In the genomic region with DNA sequence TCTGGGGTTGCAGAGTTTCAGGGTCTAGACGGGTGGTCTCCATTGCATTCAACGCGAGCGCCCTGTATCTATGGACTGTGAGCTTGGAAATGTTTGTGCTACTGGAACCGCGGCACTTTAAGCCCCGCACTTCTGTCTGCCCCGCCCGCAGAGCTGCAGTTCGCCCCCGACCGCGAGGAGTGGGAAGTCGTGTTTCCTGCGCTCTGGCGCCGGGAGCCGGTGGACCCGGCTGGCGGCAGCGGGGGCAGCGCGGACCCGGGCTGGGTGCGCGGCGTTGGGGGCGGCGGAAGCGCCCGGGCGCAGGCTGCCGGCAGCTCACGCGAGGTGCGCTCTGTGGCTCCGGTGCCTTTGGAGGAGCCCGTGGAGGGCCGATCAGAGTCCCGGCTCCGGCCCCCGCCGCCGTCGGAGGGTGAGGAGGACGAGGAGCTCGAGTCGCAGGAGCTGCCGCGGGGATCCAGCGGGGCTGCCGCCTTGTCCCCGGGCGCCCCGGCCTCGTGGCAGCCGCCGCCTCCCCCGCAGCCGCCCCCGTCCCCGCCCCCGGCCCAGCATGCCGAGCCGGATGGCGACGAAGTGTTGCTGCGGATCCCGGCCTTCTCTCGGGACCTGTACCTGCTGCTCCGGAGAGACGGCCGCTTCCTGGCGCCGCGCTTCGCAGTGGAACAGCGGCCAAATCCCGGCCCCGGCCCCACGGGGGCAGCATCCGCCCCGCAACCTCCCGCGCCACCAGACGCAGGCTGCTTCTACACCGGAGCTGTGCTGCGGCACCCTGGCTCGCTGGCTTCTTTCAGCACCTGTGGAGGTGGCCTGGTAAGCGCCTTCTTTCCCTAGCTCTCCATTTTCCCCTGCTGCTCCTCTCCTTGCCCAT, we compare ENCODE assay signal across 8 cellular contexts. TPM values are rescaled to one million over a fixed set of nuclear protein-coding genes. Genes with fewer than 3 reads are reported as not detected.
DNase-seq lines count a peak whose midpoint lies in the region; ATAC-seq and TF ChIP-seq lines count a peak whose summit lies in the region.

No MANE protein-coding gene starts in this region.

- H3K4me3 Mint-ChIP-seq in activated naive CD4-positive, alpha-beta T cell treated with anti-CD3 and anti-CD28 coated beads for 36 hours = peak overlapping the region; percentile 49
- H3K4me3 Mint-ChIP-seq in effector memory CD8-positive, alpha-beta T cell = peak overlapping the region in 1 of 2 donors; percentile 1

- DNase-seq in activated naive CD4-positive, alpha-beta T cell treated with anti-CD3 and anti-CD28 coated beads for 36 hours = peak; percentile 29
- no peak for DNase-seq in activated naive CD4-positive, alpha-beta T cell treated with anti-CD3 and anti-CD28 coated beads, Interleukin-2, amount 50 U/mL, for 16 hours
- peak in 39 of 56 donors; percentile 2 to 65 (median 27) for DNase-seq in amygdala (lab: John Stamatoyannopoulos, UW)
- DNase-seq in SHP77 treated with DMSO at 0.1 percent for 48 hours (lab: John Stamatoyannopoulos, UW) = no peak
- DNase-seq in effector memory CD8-positive, alpha-beta T cell = no peak

- H3K36me3 Mint-ChIP-seq in activated naive CD4-positive, alpha-beta T cell treated with anti-CD3 and anti-CD28 coated beads for 36 hours (ENCODE audit: low read depth) = no peaks in the 10 kb centered on the region
- no peaks in the 10 kb centered on the region for H3K36me3 Mint-ChIP-seq in effector memory CD8-positive, alpha-beta T cell (ENCODE audit: insufficient read depth)

- no peak overlapping the region for H3K27ac Mint-ChIP-seq in activated naive CD4-positive, alpha-beta T cell treated with anti-CD3 and anti-CD28 coated beads for 36 hours
- no peak overlapping the region for H3K27ac Mint-ChIP-seq in effector memory CD8-positive, alpha-beta T cell

- peaks cover 48% of the 10 kb centered on the region for H3K27me3 Mint-ChIP-seq in activated naive CD4-positive, alpha-beta T cell treated with anti-CD3 and anti-CD28 coated beads for 36 hours (ENCODE audit: low read depth)
- peaks cover 23 to 45% of the 10 kb centered on the region in 2 donors for H3K27me3 Mint-ChIP-seq in effector memory CD8-positive, alpha-beta T cell

- no peak overlapping the region for H3K27ac ChIP-seq in skin epidermis

- H3K4me3 ChIP-seq in iPS-11a (ENCODE audit: low read depth, low read length) (peak overlapping the region; percentile 81), skin epidermis (peak overlapping the region in 6 of 7 experiments; percentile 6 to 50 (median 34))

- peak; percentile 30; the same call in 1 of the 2 replicates for TF ChIP-seq RAD21 in Ishikawa (IDR thresholded peaks at IDR 0.05; ENCODE audit: low read depth)

- H3K9me3 Mint-ChIP-seq in activated naive CD4-positive, alpha-beta T cell treated with anti-CD3 and anti-CD28 coated beads for 36 hours = no peaks in the 10 kb centered on the region
- H3K9me3 Mint-ChIP-seq in effector memory CD8-positive, alpha-beta T cell = peaks cover 0 to 8% of the 10 kb centered on the region in 2 donors

- no peak for ATAC-seq in effector memory CD8-positive, alpha-beta T cell (replicated peaks)

- TF ChIP-seq EP300 in Ishikawa (IDR thresholded peaks at IDR 0.05; ENCODE audit: borderline replicate concordance) = no peak

- H3K4me1 Mint-ChIP-seq in activated naive CD4-positive, alpha-beta T cell treated with anti-CD3 and anti-CD28 coated beads for 36 hours (ENCODE audit: low read depth) = peaks cover 12% of the 10 kb centered on the region
- H3K4me1 Mint-ChIP-seq in effector memory CD8-positive, alpha-beta T cell (ENCODE audit: low read depth in 2 of 2) = peaks cover 2 to 4% of the 10 kb centered on the region in 2 donors

- intact Hi-C loops in activated naive CD4-positive, alpha-beta T cell treated with anti-CD3 and anti-CD28 coated beads for 36 hours (cut with micrococcal nuclease) = loop anchor here (1.0 kb wide), 1 partner anchor 307 kb away; no protein-coding TSS in a partner anchor

- CTCF ChIA-PET in activated naive CD4-positive, alpha-beta T cell treated with anti-CD3 and anti-CD28 coated beads for 36 hours (lab: Charles Lee) = interaction anchor here (0.6 to 1.5 kb wide), 2 partner anchors 101 to 131 kb away, joined by 3 to 10 read pairs; no protein-coding TSS in a partner anchor

TF ChIP-seq in Ishikawa, 13 proteins besides CTCF, POLR2A, EP300 and RAD21:
- TF ChIP-seq ZBTB7A (IDR thresholded peaks at IDR 0.05; ENCODE audit: low read depth) = no peak
- TF ChIP-seq CREB1 (IDR thresholded peaks at IDR 0.05; ENCODE audit: low read depth) = no peak
- no peak for TF ChIP-seq TAF1 (IDR thresholded peaks at IDR 0.05; ENCODE audit: low read depth)

RNA-seq across cellular contexts. Expression of gene ADAMTS19, which starts 1.1 kb away (rescaled TPM):
- not detected for total RNA-seq in activated naive CD4-positive, alpha-beta T cell treated with anti-CD3 and anti-CD28 coated beads for 36 hours

Comparison
In these comparisons a context has a peak if more than half of its experiments do, and no peak if none do; other contexts are left out.
1. DNase-seq: peak in activated naive CD4-positive, alpha-beta T cell treated with anti-CD3 and anti-CD28 coated beads for 36 hours (single experiment) and amygdala (39 of 56); none in activated naive CD4-positive, alpha-beta T cell treated with anti-CD3 and anti-CD28 coated beads, Interleukin-2, amount 50 U/mL, for 16 hours (single experiment), SHP77 treated with DMSO at 0.1 percent for 48 hours (single experiment) and effector memory CD8-positive, alpha-beta T cell (0 of 3).